Comparison of ENCODE assay signal across 9 cellular contexts in genomic region chr1:156664046-156664948, GRCh38. TPM values are rescaled to one million over a fixed set of nuclear protein-coding genes. Genes with fewer than 3 reads are reported as not detected.
DNase-seq lines count a peak whose midpoint lies in the region; ATAC-seq and TF ChIP-seq lines count a peak whose summit lies in the region.
"Had no signal": no experiment of that assay in that cellular context is flagged by ENCODE, and none has a peak within 500 bp of the region (broad histone marks: within the 10 kb centered on the region; RNA-seq: fewer than 3 reads in every experiment).

No MANE protein-coding gene starts in this region.

- H3K9me3 ChIP-seq in lower lobe of right lung (no peaks in the 10 kb centered on the region), tibial nerve (no peaks in the 10 kb centered on the region), PC-9 (ENCODE audit: insufficient read depth, low read depth) (no peaks in the 10 kb centered on the region)
- H3K9me3 ChIP-seq: mucosa of descending colon had no signal

- intact Hi-C loops in lower lobe of right lung (cut with DNase I) (no loop called here), PC-9 (cut with micrococcal nuclease; ENCODE audit: unreplicated experiment) (no loop called here)

- H4K20me1 ChIP-seq in PC-9 (ENCODE audit: insufficient read depth): peaks cover 6% of the 10 kb centered on the region

- peaks cover 16% of the 10 kb centered on the region for H3K79me2 ChIP-seq in PC-9 (ENCODE audit: low read depth)

- H3K4me3 ChIP-seq in lower lobe of right lung (no peak overlapping the region), tibial nerve (no peak overlapping the region), PC-9 (no peak overlapping the region)
- H3K4me3 ChIP-seq: mucosa of descending colon had no signal

- H3K9me2 ChIP-seq in PC-9 (ENCODE audit: insufficient read depth): no peaks in the 10 kb centered on the region

- H3K27me3 ChIP-seq in lower lobe of right lung (ENCODE audit: low read depth): no peaks in the 10 kb centered on the region
- no peaks in the 10 kb centered on the region for H3K27me3 ChIP-seq in tibial nerve
- no peaks in the 10 kb centered on the region for H3K27me3 ChIP-seq in PC-9 (ENCODE audit: insufficient read depth, low read depth)

- H3K36me3 ChIP-seq in lower lobe of right lung (no peaks in the 10 kb centered on the region), tibial nerve (no peaks in the 10 kb centered on the region), PC-9 (ENCODE audit: low read depth) (peaks cover 2% of the 10 kb centered on the region; the same call in 1 of the 2 replicates)

- ATAC-seq in lower lobe of right lung: no peak

- TF ChIP-seq POLR2A in tibial nerve (IDR thresholded peaks at IDR 0.05): no peak

- no peak overlapping the region for H2AFZ ChIP-seq in PC-9

- POLR2A ChIA-PET in PC-9 (lab: Charles Lee; ENCODE audit: unreplicated experiment): interaction anchor here (0.6 kb wide), 1 partner anchor 44 kb away, joined by 4 read pairs; no protein-coding TSS in a partner anchor

- H3K4me1 ChIP-seq in lower lobe of right lung (peaks cover 97% of the 10 kb centered on the region), tibial nerve (peaks cover 0 to 99% (median 80%) of the 10 kb centered on the region in 4 donors), PC-9 (replicated peaks; ENCODE audit: insufficient read depth) (peaks cover 28% of the 10 kb centered on the region)

- DNase-seq in NCI-H2029 (lab: John Stamatoyannopoulos, UW): peak; percentile 19
- no peak for DNase-seq in NCI-H2029 treated with DMSO at 0.1 percent for 48 hours (lab: John Stamatoyannopoulos, UW)
- DNase-seq in caudate nucleus (lab: John Stamatoyannopoulos, UW): peak in 6 of 61 donors; percentile 13 to 42 (median 18)
- DNase-seq in lower lobe of right lung: no peak
- DNase-seq in tibial nerve (ENCODE audit: low spot score in 2 of 2): no peak
- DNase-seq in PC-9: no peak
- DNase-seq in COLO829 (ENCODE audit: low spot score): no peak
- no peak for DNase-seq in RPMI8226

- CTCF ChIA-PET in PC-9 (lab: Charles Lee): interaction anchor here (0.6 kb wide), 2 partner anchors 423 to 473 kb away, joined by 3 to 4 read pairs; no protein-coding TSS in a partner anchor

- no peak for TF ChIP-seq CTCF in lower lobe of right lung (IDR thresholded peaks at IDR 0.05)
- TF ChIP-seq CTCF in tibial nerve (IDR thresholded peaks at IDR 0.05): no peak
- no peak for TF ChIP-seq CTCF in PC-9 (conservative IDR thresholded peaks at IDR 0.05)

- H3K27ac ChIP-seq in caudate nucleus (ENCODE audit: low read depth, low read length): peak overlapping the region; percentile 54
- H3K27ac ChIP-seq in lower lobe of right lung: peak overlapping the region; percentile 76
- H3K27ac ChIP-seq in tibial nerve: peak overlapping the region; percentile 18 to 94 (median 78)
- H3K27ac ChIP-seq in PC-9: no peak overlapping the region

- no peak overlapping the region for H3K4me2 ChIP-seq in PC-9

- H3F3A ChIP-seq in PC-9 (ENCODE audit: insufficient read depth, low read depth): peaks cover 33% of the 10 kb centered on the region; the same call in 1 of the 2 replicates

- TF ChIP-seq EP300 in tibial nerve (IDR thresholded peaks at IDR 0.05): no peak

- BruUV-seq in PC-9 (replicated peaks; lab: Mats Ljungman, UMichigan): no TSS peak

- 37 to 38% methylated on average over 8 of the region's 8 CpGs for WGBS in tibial nerve, 2 donors

RNA-seq across cellular contexts. Expression of gene NES, which starts 12.9 kb away (rescaled TPM):
- total RNA-seq in lower lobe of right lung: 39.8 TPM
- total RNA-seq in tibial nerve: 10 to 100 TPM; 59.9 to 65.3 (median 63.9) TPM
- 6.8 and 7.0 TPM in 2 replicates for total RNA-seq in PC-9 (2021)

RNA-seq across cellular contexts. Expression of gene BCAN, which starts 22.4 kb away (rescaled TPM):
- not detected for total RNA-seq in lower lobe of right lung
- not detected for total RNA-seq in tibial nerve
- not detected in 2 replicates for total RNA-seq in PC-9 (2021)

RNA-seq across cellular contexts. Expression of gene CRABP2, which starts 41.1 kb away (rescaled TPM):
- 2.1 TPM for total RNA-seq in lower lobe of right lung
- total RNA-seq in tibial nerve: 10 to 100 TPM in 1 of 4 donors, 1 to 10 TPM in 3; 3.5 to 13.2 (median 5.0) TPM
- 142 and 286 TPM in 2 replicates for total RNA-seq in PC-9 (2021)

RNA-seq across cellular contexts. Expression of gene HAPLN2, which starts 45.1 kb away (rescaled TPM):
- 0.21 TPM for total RNA-seq in lower lobe of right lung
- 10 to 100 TPM in 2 of 4 donors, 1 to 10 TPM in 2; 1.8 to 20.3 (median 10.6) TPM for total RNA-seq in tibial nerve
- 0.58 TPM in 1 of 2 replicates, not detected in the other for total RNA-seq in PC-9 (2021)

Comparison
In these comparisons a context has a peak if more than half of its experiments do, and no peak if none do; other contexts are left out.
1. RNA of gene CRABP2, which starts 41.1 kb away (total RNA-seq): 142 to 286 TPM in PC-9; 3.5 to 13.2 TPM in tibial nerve and 2.1 TPM in lower lobe of right lung (single experiment); every median in the first group is over 10 times any median in the second.